10 cellular contexts compared by ENCODE assay signal in the genomic region with DNA sequence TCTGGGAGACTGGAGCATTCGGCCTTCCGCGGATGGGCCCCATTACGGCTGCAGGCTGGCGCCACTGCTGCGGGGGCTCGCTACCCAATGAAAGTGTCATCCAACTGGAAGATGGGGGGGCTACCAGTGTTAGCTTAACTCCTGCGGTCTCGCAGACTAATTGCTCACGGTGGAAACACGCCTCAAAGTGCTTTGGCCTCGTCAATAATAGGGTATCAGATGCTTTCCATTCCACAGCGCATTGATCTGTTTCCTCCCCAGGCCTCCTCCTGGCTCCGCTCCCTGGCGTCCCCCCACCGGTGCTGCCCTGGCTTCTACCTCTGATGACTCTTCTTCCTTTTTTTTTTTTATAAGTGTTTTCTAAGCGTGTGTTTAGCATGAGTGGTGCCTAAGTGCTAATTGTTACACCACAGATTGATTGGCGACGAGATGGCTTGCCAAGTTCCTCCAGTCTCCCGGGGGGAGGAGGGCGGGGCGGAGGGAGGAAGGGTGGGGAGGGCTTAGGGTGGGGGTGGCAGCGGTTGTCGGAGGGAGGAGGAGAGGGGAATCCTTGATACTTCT.
DNase-seq lines count a peak whose midpoint lies in the region; ATAC-seq and TF ChIP-seq lines count a peak whose summit lies in the region.
"Had no signal": no experiment of that assay in that cellular context is flagged by ENCODE, and none has a peak within 500 bp of the region (broad histone marks: within the 10 kb centered on the region; RNA-seq: fewer than 3 reads in every experiment).

No MANE protein-coding gene starts in this region.

- H3K4me1 ChIP-seq in foreskin keratinocyte: no peaks in the 10 kb centered on the region
- H3K4me1 ChIP-seq: Caco-2 had no signal

- no peaks in the 10 kb centered on the region for H3K36me3 Mint-ChIP-seq in stimulated activated effector memory CD8-positive, alpha-beta T cell treated with anti-CD3 and anti-CD28 coated beads, Interleukin-12 subunit alpha, Interleukin-12 subunit beta, amount 100 ng/mL, for 72 hours

- peak; percentile 28 for DNase-seq in Daoy (ENCODE audit: low read depth)
- DNase-seq in NCI-H510A (lab: John Stamatoyannopoulos, UW): peak; percentile 64
- DNase-seq in foreskin keratinocyte: no peak
- DNase-seq in sciatic nerve (ENCODE audit: low spot score): no peak
- no peak for DNase-seq in GM20000 (ENCODE audit: low spot score)
- DNase-seq in stimulated activated effector memory CD8-positive, alpha-beta T cell treated with anti-CD3 and anti-CD28 coated beads, Interleukin-12 subunit alpha, Interleukin-12 subunit beta, amount 100 ng/mL, for 72 hours (ENCODE audit: low spot score in 2 of 2): no peak
- DNase-seq in T-helper 1 cell: no peak
- DNase-seq: Caco-2; effector CD4-positive, alpha-beta T cell had no signal

- H3K27ac ChIP-seq in foreskin keratinocyte: no peak overlapping the region

- TF ChIP-seq CTCF in foreskin keratinocyte (conservative IDR thresholded peaks at IDR 0.05): no peak
- no peak for TF ChIP-seq CTCF in GM20000 (IDR thresholded peaks at IDR 0.05; ENCODE audit: extremely low read depth, missing control alignments)

- H3K4me1 Mint-ChIP-seq in stimulated activated effector memory CD8-positive, alpha-beta T cell treated with anti-CD3 and anti-CD28 coated beads, Interleukin-12 subunit alpha, Interleukin-12 subunit beta, amount 100 ng/mL, for 72 hours: no peaks in the 10 kb centered on the region

- peaks cover 11% of the 10 kb centered on the region for H3K9me3 Mint-ChIP-seq in stimulated activated effector memory CD8-positive, alpha-beta T cell treated with anti-CD3 and anti-CD28 coated beads, Interleukin-12 subunit alpha, Interleukin-12 subunit beta, amount 100 ng/mL, for 72 hours

- no peak overlapping the region for H3K4me3 Mint-ChIP-seq in stimulated activated effector memory CD8-positive, alpha-beta T cell treated with anti-CD3 and anti-CD28 coated beads, Interleukin-12 subunit alpha, Interleukin-12 subunit beta, amount 100 ng/mL, for 72 hours

- no peak overlapping the region for H3K27ac Mint-ChIP-seq in stimulated activated effector memory CD8-positive, alpha-beta T cell treated with anti-CD3 and anti-CD28 coated beads, Interleukin-12 subunit alpha, Interleukin-12 subunit beta, amount 100 ng/mL, for 72 hours

- H3K27me3 ChIP-seq in foreskin keratinocyte: peaks cover 37% of the 10 kb centered on the region

- ATAC-seq in foreskin keratinocyte (peak; percentile 28), sciatic nerve (peak; percentile 52), HG02588 (IDR thresholded peaks at IDR 0.05; ENCODE audit: unreplicated experiment) (no peak)
- ATAC-seq in stimulated activated effector memory CD8-positive, alpha-beta T cell treated with anti-CD3 and anti-CD28 coated beads, Interleukin-12 subunit alpha, Interleukin-12 subunit beta, amount 100 ng/mL, for 72 hours: no peak

- intact Hi-C loops in sciatic nerve (cut with DNase I): no loop called here

Comparison
In these comparisons a context has a peak if more than half of its experiments do, and no peak if none do; other contexts are left out.
1. DNase-seq: peak in Daoy (single experiment) and NCI-H510A (single experiment); none in foreskin keratinocyte (0 of 2), sciatic nerve (single experiment), GM20000 (single experiment), stimulated activated effector memory CD8-positive, alpha-beta T cell treated with anti-CD3 and anti-CD28 coated beads, Interleukin-12 subunit alpha, Interleukin-12 subunit beta, amount 100 ng/mL, for 72 hours (0 of 2) and T-helper 1 cell (0 of 5).
2. ATAC-seq: peak in foreskin keratinocyte (single experiment) and sciatic nerve (single experiment); none in stimulated activated effector memory CD8-positive, alpha-beta T cell treated with anti-CD3 and anti-CD28 coated beads, Interleukin-12 subunit alpha, Interleukin-12 subunit beta, amount 100 ng/mL, for 72 hours (single experiment) and HG02588 (single experiment).